In the genomic region with DNA sequence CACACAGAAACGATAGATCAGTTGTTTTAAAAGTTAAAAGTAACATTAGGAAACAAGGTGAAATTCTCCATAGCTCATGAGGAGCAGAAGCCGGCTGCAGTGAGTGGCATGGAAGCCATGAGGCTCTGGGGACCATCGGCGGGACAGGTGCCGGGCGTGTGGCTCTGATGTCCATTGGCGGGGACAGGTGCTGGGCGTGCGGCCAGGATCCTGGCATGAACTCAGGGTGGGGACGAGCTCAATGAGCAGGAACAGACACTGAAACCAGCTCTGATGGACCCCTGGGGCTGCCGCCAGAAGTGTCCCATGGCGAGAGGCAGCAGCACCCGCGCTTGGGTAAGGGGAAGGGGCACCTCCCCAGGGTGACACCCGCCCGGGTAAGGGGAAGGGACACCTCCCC, we compare ENCODE assay signal across 19 cellular contexts.
A peak's percentile ranks its signal among the peaks of the same experiment; 100 is the strongest.
DNase-seq lines count a peak whose midpoint lies in the region; ATAC-seq and TF ChIP-seq lines count a peak whose summit lies in the region.
"Had no signal": no experiment of that assay in that cellular context is flagged by ENCODE, and none has a peak within 500 bp of the region (broad histone marks: within the 10 kb centered on the region; RNA-seq: fewer than 3 reads in every experiment).

No MANE protein-coding gene starts in this region.

- no peak for TF ChIP-seq CTCF in upper lobe of right lung (IDR thresholded peaks at IDR 0.05)

- H3K27me3 ChIP-seq in upper lobe of right lung, result peaks cover 5% of the 10 kb centered on the region
- H3K27me3 ChIP-seq: testis had no signal

- H3K9me3 Mint-ChIP-seq in stimulated activated naive CD8-positive, alpha-beta T cell treated with anti-CD3 and anti-CD28 coated beads, Interleukin-15, amount 100 ng/mL, for 72 hours, result no peaks in the 10 kb centered on the region
- H3K9me3 Mint-ChIP-seq: CD8-positive, alpha-beta T cell had no signal

- intact Hi-C loops in upper lobe of right lung (cut with DNase I) (no loop called here), posterior vena cava (cut with DNase I) (loop anchor here in 1 of 2 donors (2.0 kb wide), 1 partner anchor 69 kb away; no protein-coding TSS in a partner anchor)

- peak; percentile 17 for ATAC-seq in stimulated activated naive CD8-positive, alpha-beta T cell treated with anti-CD3 and anti-CD28 coated beads, Interleukin-15, amount 100 ng/mL, for 72 hours
- no peak for ATAC-seq in stimulated activated naive CD8-positive, alpha-beta T cell treated with anti-CD3 and anti-CD28 coated beads, Interleukin-15, Interleukin-2, amounts not matched to agents 100 U/mL and 50 U/mL, for 24 hours
- ATAC-seq in upper lobe of right lung, result no peak
- no peak for ATAC-seq in GM19395 (IDR thresholded peaks at IDR 0.05; ENCODE audit: unreplicated experiment)
- ATAC-seq: gastrocnemius medialis had no signal

- H3K4me3 ChIP-seq in upper lobe of right lung, result no peak overlapping the region
- H3K4me3 ChIP-seq: gastrocnemius medialis, testis had no signal

- peaks cover 51% of the 10 kb centered on the region for H3K27me3 Mint-ChIP-seq in stimulated activated naive CD8-positive, alpha-beta T cell treated with anti-CD3 and anti-CD28 coated beads, Interleukin-15, amount 100 ng/mL, for 72 hours
- H3K27me3 Mint-ChIP-seq: activated CD4-positive, alpha-beta T cell treated with anti-CD3 and anti-CD28 coated beads for 36 hours had no signal

- H3K36me3 ChIP-seq in upper lobe of right lung, result no peaks in the 10 kb centered on the region
- H3K36me3 ChIP-seq: gastrocnemius medialis, neutrophil had no signal

- no peak overlapping the region for H3K27ac ChIP-seq in upper lobe of right lung
- H3K27ac ChIP-seq: gastrocnemius medialis, neutrophil, testis had no signal

- H3K27ac Mint-ChIP-seq in stimulated activated naive CD8-positive, alpha-beta T cell treated with anti-CD3 and anti-CD28 coated beads, Interleukin-15, amount 100 ng/mL, for 72 hours, result no peak overlapping the region
- H3K27ac Mint-ChIP-seq: activated CD4-positive, alpha-beta T cell treated with anti-CD3 and anti-CD28 coated beads for 36 hours; activated CD8-positive, alpha-beta T cell treated with anti-CD3 and anti-CD28 coated beads, Interleukin-2, amount 10 ng/mL, durations not matched to agents 7 days and 5 days; CD8-positive, alpha-beta T cell; progenitor cell of endocrine pancreas had no signal

- H3K4me3 Mint-ChIP-seq in stimulated activated naive CD8-positive, alpha-beta T cell treated with anti-CD3 and anti-CD28 coated beads, Interleukin-15, amount 100 ng/mL, for 72 hours, result no peak overlapping the region
- H3K4me3 Mint-ChIP-seq: activated CD4-positive, alpha-beta T cell treated with anti-CD3 and anti-CD28 coated beads for 36 hours; activated CD8-positive, alpha-beta T cell treated with anti-CD3 and anti-CD28 coated beads, Interleukin-2, amount 10 ng/mL, durations not matched to agents 7 days and 5 days; CD8-positive, alpha-beta T cell had no signal

- no peak for DNase-seq in stimulated activated naive CD8-positive, alpha-beta T cell treated with anti-CD3 and anti-CD28 coated beads, Interleukin-15, amount 100 ng/mL, for 72 hours
- no peak for DNase-seq in stimulated activated naive CD8-positive, alpha-beta T cell treated with anti-CD3 and anti-CD28 coated beads, Interleukin-15, Interleukin-2, amounts not matched to agents 100 U/mL and 50 U/mL, for 24 hours
- DNase-seq in DMS79 treated with DMSO at 0.1 percent for 48 hours (lab: John Stamatoyannopoulos, UW), result peak; percentile 61
- DNase-seq in cerebellar cortex (ENCODE audit: low spot score), result peak; percentile 53
- peak; percentile 52 for DNase-seq in upper lobe of right lung
- DNase-seq in activated effector memory CD4-positive, alpha-beta T cell treated with anti-CD3 and anti-CD28 coated beads, Interleukin-2, amount 50 U/mL, for 16 hours, result no peak
- no peak for DNase-seq in posterior vena cava (ENCODE audit: low spot score)
- DNase-seq: gastrocnemius medialis, GDM1, IMR-90, mammary epithelial cell, NCI-H510A treated with DMSO at 0.1 percent for 48 hours, testis had no signal

- no peaks in the 10 kb centered on the region for H3K4me1 ChIP-seq in upper lobe of right lung
- H3K4me1 ChIP-seq: gastrocnemius medialis, testis had no signal

- peaks cover 19% of the 10 kb centered on the region for H3K4me1 Mint-ChIP-seq in stimulated activated naive CD8-positive, alpha-beta T cell treated with anti-CD3 and anti-CD28 coated beads, Interleukin-15, amount 100 ng/mL, for 72 hours

- H3K9me3 ChIP-seq in upper lobe of right lung, result no peaks in the 10 kb centered on the region
- H3K9me3 ChIP-seq: gastrocnemius medialis, neutrophil, testis had no signal

Comparison
In these comparisons a context has a peak if more than half of its experiments do, and no peak if none do; other contexts are left out.
1. DNase-seq: peak in DMS79 treated with DMSO at 0.1 percent for 48 hours (single experiment), cerebellar cortex (single experiment) and upper lobe of right lung (single experiment); none in stimulated activated naive CD8-positive, alpha-beta T cell treated with anti-CD3 and anti-CD28 coated beads, Interleukin-15, amount 100 ng/mL, for 72 hours (0 of 2), stimulated activated naive CD8-positive, alpha-beta T cell treated with anti-CD3 and anti-CD28 coated beads, Interleukin-15, Interleukin-2, amounts not matched to agents 100 U/mL and 50 U/mL, for 24 hours (single experiment), activated effector memory CD4-positive, alpha-beta T cell treated with anti-CD3 and anti-CD28 coated beads, Interleukin-2, amount 50 U/mL, for 16 hours (single experiment) and posterior vena cava (single experiment).